Comparison of ENCODE assay signal across 19 cellular contexts in the genomic region with DNA sequence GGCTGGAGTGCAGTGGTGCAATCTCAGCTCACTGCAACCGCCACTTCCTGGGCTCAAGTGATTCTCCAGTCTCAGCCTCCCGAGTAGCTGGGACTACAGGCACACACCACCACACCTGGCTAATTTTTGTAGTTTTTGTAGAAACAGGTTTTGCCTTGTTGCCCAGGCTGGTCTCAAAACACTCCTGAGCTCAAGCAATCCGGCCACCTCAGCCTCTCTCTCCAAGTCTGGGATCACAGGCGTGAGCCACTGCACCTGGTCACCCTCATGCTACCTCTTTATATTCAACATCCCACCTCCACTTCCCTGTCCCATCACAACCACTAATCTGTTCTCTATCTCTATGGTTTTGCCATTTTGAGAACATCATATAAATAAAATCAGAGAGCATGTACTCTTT.
"Had no signal": no experiment of that assay in that cellular context is flagged by ENCODE, and none has a peak within 500 bp of the region (broad histone marks: within the 10 kb centered on the region; RNA-seq: fewer than 3 reads in every experiment).

No MANE protein-coding gene starts in this region.

- H3K27ac ChIP-seq: HL-60, KMS-11, RWPE1 had no signal

- DNase-seq: Kasumi-1, MM.1S, NCI-H1092 treated with DMSO at 0.1 percent for 48 hours, NCI-H1436, NCI-H187, NCI-H2029 treated with DMSO at 0.1 percent for 48 hours, NCI-H2107, NCI-H2227 treated with DMSO at 0.1 percent for 48 hours, NCI-H524, NCI-H526 treated with DMSO at 0.1 percent for 48 hours, NCI-H748 treated with DMSO at 0.1 percent for 48 hours, PC-3, SHP77, SK-N-SH, T-helper 1 cell had no signal

- ATAC-seq: Panc1, PC-3 had no signal

- H3K9ac ChIP-seq: KMS-11, SK-N-SH had no signal

- H3K9me3 ChIP-seq: SK-N-SH had no signal

- H3K4me2 ChIP-seq: KMS-11, SK-N-SH had no signal
